8 cellular contexts compared by ENCODE assay signal in genomic region chr4:83109480-83110221, GRCh38. TPM values are rescaled to one million over a fixed set of nuclear protein-coding genes. Genes with fewer than 3 reads are reported as not detected.
DNase-seq lines count a peak whose midpoint lies in the region; ATAC-seq and TF ChIP-seq lines count a peak whose summit lies in the region.

No MANE protein-coding gene starts in this region.

- CTCF ChIA-PET in Caco-2 (lab: Charles Lee): interaction anchor here (0.5 to 1.6 kb wide), 9 partner anchors 9 to 1483 kb away, joined by 3 to 13 read pairs (median 4); partner anchors contain the start of genes COPS4 and COQ2

- intact Hi-C loops in Caco-2 (cut with micrococcal nuclease; ENCODE audit: unreplicated experiment): loop anchor here (1.0 to 5.0 kb wide), 3 partner anchors 35 to 151 kb away; no protein-coding TSS in a partner anchor

- peak; percentile 57 to 61 for DNase-seq in Caco-2
- DNase-seq in HT-29 (ENCODE audit: low spot score): peak; percentile 54
- DNase-seq in SK-N-DZ (ENCODE audit: low spot score): peak; percentile 31
- DNase-seq in astrocyte of the spinal cord (ENCODE audit: low read depth, low spot score): peak; percentile 20
- peak; percentile 73 for DNase-seq in iPS-NIHi7 (ENCODE audit: extremely low spot score)
- DNase-seq in stimulated activated CD4-positive, alpha-beta T cell treated with anti-CD3 and anti-CD28 coated beads, Interleukin-15, amount 100 ng/mL, for 48 hours (ENCODE audit: low read depth in 2 of 2): peak; percentile 17 to 24
- no peak for DNase-seq in OCI-M1 (lab: John Stamatoyannopoulos, UW)

- H3K4me3 Mint-ChIP-seq in Caco-2 (ENCODE audit: unreplicated experiment): peak overlapping the region; percentile 79

- in situ Hi-C loops in astrocyte of the spinal cord (cut with HindIII; ENCODE audit: low sequenced_read_pairs): no loop called here

- no peaks in the 10 kb centered on the region for H3K9me3 Mint-ChIP-seq in Caco-2 (ENCODE audit: unreplicated experiment)

- no peaks in the 10 kb centered on the region for H3K36me3 ChIP-seq in Caco-2 (ENCODE audit: control insufficient read depth, insufficient read depth, low read length)

- peaks cover 15% of the 10 kb centered on the region; the same call in 1 of the 2 replicates for H3K4me1 ChIP-seq in Caco-2

- no peaks in the 10 kb centered on the region for H3K27me3 ChIP-seq in Caco-2 (replicated peaks; ENCODE audit: control insufficient read depth, insufficient read depth, low read length)

- no peak for TF ChIP-seq CTCF in Caco-2 (IDR thresholded peaks at IDR 0.05; ENCODE audit: insufficient read depth in 1 of 2, low read depth in 1 of 2, low read length in 1 of 2, severe bottlenecking in 1 of 2, unreplicated experiment in 1 of 2)
- TF ChIP-seq CTCF in astrocyte of the spinal cord (IDR thresholded peaks at IDR 0.05; ENCODE audit: low read depth, low read length): no peak

- no peaks in the 10 kb centered on the region for H3K36me3 Mint-ChIP-seq in Caco-2 (ENCODE audit: insufficient read depth, unreplicated experiment)

- H3K4me1 Mint-ChIP-seq in Caco-2 (ENCODE audit: low read depth, unreplicated experiment): peaks cover 17% of the 10 kb centered on the region

- H3K4me3 ChIP-seq in Caco-2 (ENCODE audit: low read depth, low read length) (peak overlapping the region; percentile 51), astrocyte of the spinal cord (ENCODE audit: low read depth, low read length) (peak overlapping the region; percentile 56)

- POLR2A ChIA-PET in Caco-2 (lab: Charles Lee): interaction anchor here (0.6 to 1.0 kb wide), 2 partner anchors 70 to 175 kb away, joined by 8 to 18 read pairs; partner anchors contain the start of gene COQ2

- no TSS peak for BruUV-seq in Caco-2 (replicated peaks; lab: Mats Ljungman, UMichigan)

- peak overlapping the region; percentile 64 for H3K27ac Mint-ChIP-seq in Caco-2 (ENCODE audit: unreplicated experiment)

- peak; percentile 22 for ATAC-seq in GM19463 (IDR thresholded peaks at IDR 0.05; ENCODE audit: unreplicated experiment)

- H3K27me3 Mint-ChIP-seq in Caco-2 (ENCODE audit: insufficient read depth, unreplicated experiment): no peaks in the 10 kb centered on the region

- no peaks in the 10 kb centered on the region for H3K9me3 ChIP-seq in Caco-2

RNA-seq across cellular contexts. Expression of gene PLAC8, which starts 4.9 kb away (rescaled TPM):
- 13.6 and 23.0 TPM in 2 replicates for total RNA-seq in Caco-2 (2022)
- total RNA-seq in HT-29 (2014; rRNA removed; shearing (Covaris generic)): 9.8 and 10.8 TPM in 2 replicates
- polyA plus RNA-seq in SK-N-DZ (2014; cell fraction: cytosol; rRNA removed): not detected in 2 replicates
- polyA plus RNA-seq in SK-N-DZ (2014; cell fraction: nucleus; rRNA removed): not detected in 2 replicates
